ENCODE assay signal across 1 cellular context in the genomic region with DNA sequence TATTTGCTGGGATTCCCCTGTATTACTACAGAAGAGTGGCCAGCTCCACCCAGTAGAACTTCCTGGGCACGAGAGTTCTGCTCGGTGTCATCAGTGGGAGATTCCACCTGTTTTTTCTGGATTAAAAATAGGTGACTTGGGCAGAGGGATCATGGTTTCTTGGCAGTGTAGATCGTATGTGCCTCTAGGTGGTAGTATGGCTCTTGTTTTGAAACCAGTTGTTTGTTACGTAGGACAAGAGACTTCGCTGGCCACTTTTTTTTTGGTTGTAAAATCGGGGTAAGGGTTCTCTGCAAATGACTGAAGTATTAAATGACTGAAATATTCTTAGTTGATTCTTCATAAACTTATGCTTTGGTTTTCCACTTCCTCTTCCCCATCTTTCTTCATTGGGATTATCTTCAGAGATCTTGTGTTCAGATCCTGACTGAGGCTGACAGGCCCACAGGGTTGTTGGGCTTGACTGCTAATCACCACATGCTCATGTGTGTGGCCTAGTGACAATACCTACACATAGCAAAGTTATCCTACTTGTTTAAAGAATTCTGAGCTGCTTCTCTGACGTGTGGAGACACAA.
TF ChIP-seq lines count a peak whose summit lies in the region.

No MANE protein-coding gene starts in this region.

TF ChIP-seq in HCT116, 20 proteins besides CTCF, POLR2A, EP300 and RAD21 (continued from another document):
- TF ChIP-seq, protein P1, sequence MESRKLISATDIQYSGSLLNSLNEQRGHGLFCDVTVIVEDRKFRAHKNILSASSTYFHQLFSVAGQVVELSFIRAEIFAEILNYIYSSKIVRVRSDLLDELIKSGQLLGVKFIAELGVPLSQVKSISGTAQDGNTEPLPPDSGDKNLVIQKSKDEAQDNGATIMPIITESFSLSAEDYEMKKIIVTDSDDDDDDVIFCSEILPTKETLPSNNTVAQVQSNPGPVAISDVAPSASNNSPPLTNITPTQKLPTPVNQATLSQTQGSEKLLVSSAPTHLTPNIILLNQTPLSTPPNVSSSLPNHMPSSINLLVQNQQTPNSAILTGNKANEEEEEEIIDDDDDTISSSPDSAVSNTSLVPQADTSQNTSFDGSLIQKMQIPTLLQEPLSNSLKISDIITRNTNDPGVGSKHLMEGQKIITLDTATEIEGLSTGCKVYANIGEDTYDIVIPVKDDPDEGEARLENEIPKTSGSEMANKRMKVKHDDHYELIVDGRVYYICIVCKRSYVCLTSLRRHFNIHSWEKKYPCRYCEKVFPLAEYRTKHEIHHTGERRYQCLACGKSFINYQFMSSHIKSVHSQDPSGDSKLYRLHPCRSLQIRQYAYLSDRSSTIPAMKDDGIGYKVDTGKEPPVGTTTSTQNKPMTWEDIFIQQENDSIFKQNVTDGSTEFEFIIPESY (IDR thresholded peaks at IDR 0.05; ENCODE audit: extremely low read depth, insufficient replicate concordance, low read length) = no peak
- TF ChIP-seq EZH2 (IDR thresholded peaks at IDR 0.05) (no peak), CBX3 (IDR thresholded peaks at IDR 0.05; ENCODE audit: low read depth) (no peak), ELF1 (IDR thresholded peaks at IDR 0.05; ENCODE audit: borderline replicate concordance, low read depth) (no peak), CEBPB (IDR thresholded peaks at IDR 0.05; ENCODE audit: low read depth) (no peak), FOSL1 (IDR thresholded peaks at IDR 0.05; ENCODE audit: low read depth) (no peak), EGR1 (IDR thresholded peaks at IDR 0.05; ENCODE audit: low read depth) (no peak)
- TF ChIP-seq, protein P2, sequence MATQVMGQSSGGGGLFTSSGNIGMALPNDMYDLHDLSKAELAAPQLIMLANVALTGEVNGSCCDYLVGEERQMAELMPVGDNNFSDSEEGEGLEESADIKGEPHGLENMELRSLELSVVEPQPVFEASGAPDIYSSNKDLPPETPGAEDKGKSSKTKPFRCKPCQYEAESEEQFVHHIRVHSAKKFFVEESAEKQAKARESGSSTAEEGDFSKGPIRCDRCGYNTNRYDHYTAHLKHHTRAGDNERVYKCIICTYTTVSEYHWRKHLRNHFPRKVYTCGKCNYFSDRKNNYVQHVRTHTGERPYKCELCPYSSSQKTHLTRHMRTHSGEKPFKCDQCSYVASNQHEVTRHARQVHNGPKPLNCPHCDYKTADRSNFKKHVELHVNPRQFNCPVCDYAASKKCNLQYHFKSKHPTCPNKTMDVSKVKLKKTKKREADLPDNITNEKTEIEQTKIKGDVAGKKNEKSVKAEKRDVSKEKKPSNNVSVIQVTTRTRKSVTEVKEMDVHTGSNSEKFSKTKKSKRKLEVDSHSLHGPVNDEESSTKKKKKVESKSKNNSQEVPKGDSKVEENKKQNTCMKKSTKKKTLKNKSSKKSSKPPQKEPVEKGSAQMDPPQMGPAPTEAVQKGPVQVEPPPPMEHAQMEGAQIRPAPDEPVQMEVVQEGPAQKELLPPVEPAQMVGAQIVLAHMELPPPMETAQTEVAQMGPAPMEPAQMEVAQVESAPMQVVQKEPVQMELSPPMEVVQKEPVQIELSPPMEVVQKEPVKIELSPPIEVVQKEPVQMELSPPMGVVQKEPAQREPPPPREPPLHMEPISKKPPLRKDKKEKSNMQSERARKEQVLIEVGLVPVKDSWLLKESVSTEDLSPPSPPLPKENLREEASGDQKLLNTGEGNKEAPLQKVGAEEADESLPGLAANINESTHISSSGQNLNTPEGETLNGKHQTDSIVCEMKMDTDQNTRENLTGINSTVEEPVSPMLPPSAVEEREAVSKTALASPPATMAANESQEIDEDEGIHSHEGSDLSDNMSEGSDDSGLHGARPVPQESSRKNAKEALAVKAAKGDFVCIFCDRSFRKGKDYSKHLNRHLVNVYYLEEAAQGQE (IDR thresholded peaks at IDR 0.05; ENCODE audit: low read depth) = no peak
- TF ChIP-seq, protein P3, sequence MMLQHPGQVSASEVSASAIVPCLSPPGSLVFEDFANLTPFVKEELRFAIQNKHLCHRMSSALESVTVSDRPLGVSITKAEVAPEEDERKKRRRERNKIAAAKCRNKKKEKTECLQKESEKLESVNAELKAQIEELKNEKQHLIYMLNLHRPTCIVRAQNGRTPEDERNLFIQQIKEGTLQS (IDR thresholded peaks at IDR 0.05) = no peak
